14 cellular contexts compared by ENCODE assay signal in the genomic region with DNA sequence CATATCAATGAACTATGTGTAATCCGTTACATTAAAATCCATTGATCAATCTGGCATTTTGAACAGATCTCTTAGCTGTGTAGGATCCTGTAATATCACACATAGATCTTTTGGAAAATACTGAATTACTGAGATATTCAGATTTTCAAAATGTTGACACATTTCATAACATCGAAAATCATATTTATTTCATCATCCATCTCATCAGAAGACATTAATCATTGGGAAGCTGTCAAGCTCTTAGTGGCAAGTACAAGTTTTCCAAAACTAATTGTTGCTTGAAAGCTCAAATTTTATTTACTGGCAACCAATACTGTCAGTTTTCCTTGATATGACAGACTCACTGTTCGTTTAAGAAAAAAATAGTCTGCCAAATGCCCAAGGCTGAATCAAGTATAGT. TPM values are rescaled to one million over a fixed set of nuclear protein-coding genes. Genes with fewer than 3 reads are reported as not detected.
DNase-seq lines count a peak whose midpoint lies in the region; ATAC-seq and TF ChIP-seq lines count a peak whose summit lies in the region.
"Had no signal": no experiment of that assay in that cellular context is flagged by ENCODE, and none has a peak within 500 bp of the region (broad histone marks: within the 10 kb centered on the region; RNA-seq: fewer than 3 reads in every experiment).

No MANE protein-coding gene starts in this region.

- H3K27me3 Mint-ChIP-seq in WTC11 (ENCODE audit: low read depth) = no peaks in the 10 kb centered on the region

- peak overlapping the region; percentile 94 for H3K27ac Mint-ChIP-seq in WTC11
- H3K27ac Mint-ChIP-seq: CD4-positive, CD25-positive, alpha-beta regulatory T cell had no signal

- no peak overlapping the region for H3K4me3 ChIP-seq in iPS-20b (ENCODE audit: low read length)
- H3K4me3 ChIP-seq: BLaER1 treated with 17β-estradiol and CSF1 and Interleukin-3, amounts not matched to agents 10 nM and 100 nM had no signal

- H3K27me3 ChIP-seq in iPS-20b (ENCODE audit: insufficient read depth, low read length) = peaks cover 8% of the 10 kb centered on the region

- H3K4me3 Mint-ChIP-seq in WTC11 = peak overlapping the region; percentile 46
- H3K4me3 Mint-ChIP-seq: CD4-positive, CD25-positive, alpha-beta regulatory T cell had no signal

- no peak for TF ChIP-seq POLR2A in GM18505 (IDR thresholded peaks at IDR 0.05; ENCODE audit: borderline replicate concordance, extremely low read depth, insufficient read depth, insufficient read length)

- ATAC-seq in WTC11 = no peak
- ATAC-seq in GM18505 (IDR thresholded peaks at IDR 0.05; ENCODE audit: unreplicated experiment) = no peak
- ATAC-seq in GM19397 (IDR thresholded peaks at IDR 0.05; ENCODE audit: unreplicated experiment) = no peak
- ATAC-seq in GM21529 (IDR thresholded peaks at IDR 0.05; ENCODE audit: unreplicated experiment) = no peak
- ATAC-seq: HepG2 had no signal

- H3K27ac ChIP-seq in iPS-20b (ENCODE audit: low read length) = peak overlapping the region; percentile 34
- H3K27ac ChIP-seq: BLaER1 treated with 17β-estradiol and CSF1 and Interleukin-3, amounts not matched to agents 10 nM and 100 nM had no signal

- no peaks in the 10 kb centered on the region for H3K36me3 ChIP-seq in iPS-20b (ENCODE audit: insufficient read depth, low read depth, low read length)
- H3K36me3 ChIP-seq: BLaER1 treated with 17β-estradiol and CSF1 and Interleukin-3, amounts not matched to agents 10 nM and 100 nM had no signal

- H3K9me3 Mint-ChIP-seq in WTC11 = no peaks in the 10 kb centered on the region

- POLR2A ChIA-PET in HEK293T (lab: Yijun Ruan, JAX) = interaction anchor here (1.0 kb wide), 1 partner anchor 8 kb away, joined by 3 read pairs; a partner anchor contains a TSS
- POLR2A ChIA-PET in WTC11 (lab: Charles Lee) = no interaction called here

- CTCF ChIA-PET in HEK293T (lab: Yijun Ruan, JAX) = interaction anchor here (0.6 to 3.7 kb wide), 2 partner anchors 90 to 226 kb away, joined by 3 to 22 read pairs; a partner anchor contains a TSS
- CTCF ChIA-PET in WTC11 (lab: Charles Lee) = interaction anchor here (1.2 to 6.2 kb wide), 5 partner anchors 9 to 90 kb away, joined by 3 to 41 read pairs (median 3); a partner anchor contains a TSS

- DNase-seq in HEK293T (ENCODE audit: extremely low spot score) (no peak), WTC11 (ENCODE audit: low spot score) (no peak), NCI-H2081 treated with DMSO at 0.1 percent for 48 hours (lab: John Stamatoyannopoulos, UW) (no peak)
- DNase-seq: ACHN; Calu3; CD4-positive, CD25-positive, alpha-beta regulatory T cell; DMS 273 treated with DMSO at 0.1 percent for 48 hours; HCEC 1CT had no signal

- H3K9me3 ChIP-seq in iPS-20b (ENCODE audit: insufficient read depth, low read depth, low read length) = no peaks in the 10 kb centered on the region
- H3K9me3 ChIP-seq: BLaER1 treated with 17β-estradiol and CSF1 and Interleukin-3, amounts not matched to agents 10 nM and 100 nM had no signal

- peak overlapping the region; percentile 48; the same call in 1 of the 2 replicates for H3K9ac ChIP-seq in iPS-20b (ENCODE audit: low read depth, low read length)
- H3K9ac ChIP-seq: BLaER1 treated with 17β-estradiol and CSF1 and Interleukin-3, amounts not matched to agents 10 nM and 100 nM had no signal

- H3K36me3 Mint-ChIP-seq in WTC11 = no peaks in the 10 kb centered on the region
- H3K36me3 Mint-ChIP-seq: CD4-positive, CD25-positive, alpha-beta regulatory T cell had no signal

- TF ChIP-seq CTCF in WTC11 (IDR thresholded peaks at IDR 0.05) = no peak

- peaks cover 97% of the 10 kb centered on the region for H3K4me1 Mint-ChIP-seq in WTC11
- H3K4me1 Mint-ChIP-seq: CD4-positive, CD25-positive, alpha-beta regulatory T cell had no signal

- peaks cover 81% of the 10 kb centered on the region for H3K4me1 ChIP-seq in iPS-20b (ENCODE audit: insufficient read depth, low read length)

TF ChIP-seq in HEK293T, 16 proteins besides CTCF, POLR2A, EP300 and RAD21:
- TF ChIP-seq, protein P1, sequence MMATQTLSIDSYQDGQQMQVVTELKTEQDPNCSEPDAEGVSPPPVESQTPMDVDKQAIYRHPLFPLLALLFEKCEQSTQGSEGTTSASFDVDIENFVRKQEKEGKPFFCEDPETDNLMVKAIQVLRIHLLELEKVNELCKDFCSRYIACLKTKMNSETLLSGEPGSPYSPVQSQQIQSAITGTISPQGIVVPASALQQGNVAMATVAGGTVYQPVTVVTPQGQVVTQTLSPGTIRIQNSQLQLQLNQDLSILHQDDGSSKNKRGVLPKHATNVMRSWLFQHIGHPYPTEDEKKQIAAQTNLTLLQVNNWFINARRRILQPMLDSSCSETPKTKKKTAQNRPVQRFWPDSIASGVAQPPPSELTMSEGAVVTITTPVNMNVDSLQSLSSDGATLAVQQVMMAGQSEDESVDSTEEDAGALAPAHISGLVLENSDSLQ (IDR thresholded peaks at IDR 0.05) = peak; percentile 57
- no peak for TF ChIP-seq HDGF (IDR thresholded peaks at IDR 0.05; ENCODE audit: borderline replicate concordance)

TF ChIP-seq in WTC11, 78 proteins besides CTCF, POLR2A, EP300 and RAD21 (continues in another document):
- TF ChIP-seq, protein P2, sequence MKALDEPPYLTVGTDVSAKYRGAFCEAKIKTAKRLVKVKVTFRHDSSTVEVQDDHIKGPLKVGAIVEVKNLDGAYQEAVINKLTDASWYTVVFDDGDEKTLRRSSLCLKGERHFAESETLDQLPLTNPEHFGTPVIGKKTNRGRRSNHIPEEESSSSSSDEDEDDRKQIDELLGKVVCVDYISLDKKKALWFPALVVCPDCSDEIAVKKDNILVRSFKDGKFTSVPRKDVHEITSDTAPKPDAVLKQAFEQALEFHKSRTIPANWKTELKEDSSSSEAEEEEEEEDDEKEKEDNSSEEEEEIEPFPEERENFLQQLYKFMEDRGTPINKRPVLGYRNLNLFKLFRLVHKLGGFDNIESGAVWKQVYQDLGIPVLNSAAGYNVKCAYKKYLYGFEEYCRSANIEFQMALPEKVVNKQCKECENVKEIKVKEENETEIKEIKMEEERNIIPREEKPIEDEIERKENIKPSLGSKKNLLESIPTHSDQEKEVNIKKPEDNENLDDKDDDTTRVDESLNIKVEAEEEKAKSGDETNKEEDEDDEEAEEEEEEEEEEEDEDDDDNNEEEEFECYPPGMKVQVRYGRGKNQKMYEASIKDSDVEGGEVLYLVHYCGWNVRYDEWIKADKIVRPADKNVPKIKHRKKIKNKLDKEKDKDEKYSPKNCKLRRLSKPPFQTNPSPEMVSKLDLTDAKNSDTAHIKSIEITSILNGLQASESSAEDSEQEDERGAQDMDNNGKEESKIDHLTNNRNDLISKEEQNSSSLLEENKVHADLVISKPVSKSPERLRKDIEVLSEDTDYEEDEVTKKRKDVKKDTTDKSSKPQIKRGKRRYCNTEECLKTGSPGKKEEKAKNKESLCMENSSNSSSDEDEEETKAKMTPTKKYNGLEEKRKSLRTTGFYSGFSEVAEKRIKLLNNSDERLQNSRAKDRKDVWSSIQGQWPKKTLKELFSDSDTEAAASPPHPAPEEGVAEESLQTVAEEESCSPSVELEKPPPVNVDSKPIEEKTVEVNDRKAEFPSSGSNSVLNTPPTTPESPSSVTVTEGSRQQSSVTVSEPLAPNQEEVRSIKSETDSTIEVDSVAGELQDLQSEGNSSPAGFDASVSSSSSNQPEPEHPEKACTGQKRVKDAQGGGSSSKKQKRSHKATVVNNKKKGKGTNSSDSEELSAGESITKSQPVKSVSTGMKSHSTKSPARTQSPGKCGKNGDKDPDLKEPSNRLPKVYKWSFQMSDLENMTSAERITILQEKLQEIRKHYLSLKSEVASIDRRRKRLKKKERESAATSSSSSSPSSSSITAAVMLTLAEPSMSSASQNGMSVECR (CRISPR knock-in tag; IDR thresholded peaks at IDR 0.05; ENCODE audit: borderline replicate concordance) = no peak
- TF ChIP-seq, protein P3, sequence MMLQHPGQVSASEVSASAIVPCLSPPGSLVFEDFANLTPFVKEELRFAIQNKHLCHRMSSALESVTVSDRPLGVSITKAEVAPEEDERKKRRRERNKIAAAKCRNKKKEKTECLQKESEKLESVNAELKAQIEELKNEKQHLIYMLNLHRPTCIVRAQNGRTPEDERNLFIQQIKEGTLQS (CRISPR knock-in tag; conservative IDR thresholded peaks at IDR 0.05) = no peak
- TF ChIP-seq HMGA2 (CRISPR knock-in tag; IDR thresholded peaks at IDR 0.05) (no peak), ATF1 (CRISPR knock-in tag; IDR thresholded peaks at IDR 0.05) (no peak)
- TF ChIP-seq, protein P4, sequence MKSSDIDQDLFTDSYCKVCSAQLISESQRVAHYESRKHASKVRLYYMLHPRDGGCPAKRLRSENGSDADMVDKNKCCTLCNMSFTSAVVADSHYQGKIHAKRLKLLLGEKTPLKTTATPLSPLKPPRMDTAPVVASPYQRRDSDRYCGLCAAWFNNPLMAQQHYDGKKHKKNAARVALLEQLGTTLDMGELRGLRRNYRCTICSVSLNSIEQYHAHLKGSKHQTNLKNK (CRISPR knock-in tag; IDR thresholded peaks at IDR 0.05) = no peak
- TF ChIP-seq, protein P5, sequence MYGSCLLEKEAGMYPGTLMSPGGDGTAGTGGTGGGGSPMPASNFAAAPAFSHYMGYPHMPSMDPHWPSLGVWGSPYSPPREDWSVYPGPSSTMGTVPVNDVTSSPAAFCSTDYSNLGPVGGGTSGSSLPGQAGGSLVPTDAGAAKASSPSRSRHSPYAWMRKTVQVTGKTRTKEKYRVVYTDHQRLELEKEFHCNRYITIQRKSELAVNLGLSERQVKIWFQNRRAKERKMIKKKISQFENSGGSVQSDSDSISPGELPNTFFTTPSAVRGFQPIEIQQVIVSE (CRISPR knock-in tag; IDR thresholded peaks at IDR 0.05; ENCODE audit: borderline replicate concordance) = no peak

RNA-seq across cellular contexts. Expression of a gene that starts 8.5 kb away (rescaled TPM):
- total RNA-seq in WTC11 (2021) = 164 to 222 TPM (median 218 TPM) in 3 replicates

RNA-seq across cellular contexts. Expression of a gene that starts 14.3 kb away (rescaled TPM):
- 6.7 to 11.6 TPM (median 11.2 TPM) in 3 replicates for total RNA-seq in WTC11 (2021)
- total RNA-seq: CD4-positive, CD25-positive, alpha-beta regulatory T cell had no signal
